15 cellular contexts compared by ENCODE assay signal in genomic region chr19:38837304-38837626, GRCh38. TPM values are rescaled to one million over a fixed set of nuclear protein-coding genes. Genes with fewer than 3 reads are reported as not detected.
DNase-seq lines count a peak whose midpoint lies in the region; ATAC-seq and TF ChIP-seq lines count a peak whose summit lies in the region.
"Had no signal": no experiment of that assay in that cellular context is flagged by ENCODE, and none has a peak within 500 bp of the region (broad histone marks: within the 10 kb centered on the region; RNA-seq: fewer than 3 reads in every experiment).

No MANE protein-coding gene starts in this region.

- no peak overlapping the region for H3K4me3 Mint-ChIP-seq in mesothelial cell of epicardium

- H3K36me3 ChIP-seq in adrenal gland (replicated peaks in 1 of 2), result peaks cover 0 to 72% of the 10 kb centered on the region in 2 donors

- no peaks in the 10 kb centered on the region for H3K9me3 Mint-ChIP-seq in mesothelial cell of epicardium
- H3K9me3 Mint-ChIP-seq: IgD-negative memory B cell had no signal

- H3K27me3 ChIP-seq in right cardiac atrium (ENCODE audit: control insufficient read depth, insufficient read depth), result no peaks in the 10 kb centered on the region
- H3K27me3 ChIP-seq in adrenal gland, result no peaks in the 10 kb centered on the region
- H3K27me3 ChIP-seq: colonic mucosa, Peyer's patch, tibial artery had no signal

- H3K27me3 Mint-ChIP-seq in mesothelial cell of epicardium (ENCODE audit: low read depth), result no peaks in the 10 kb centered on the region
- H3K27me3 Mint-ChIP-seq: IgD-negative memory B cell had no signal

- ATAC-seq in right cardiac atrium (no peak), Right ventricle myocardium superior (ENCODE audit: poor library complexity) (no peak), GM21786 (IDR thresholded peaks at IDR 0.05; ENCODE audit: unreplicated experiment) (no peak), HG02678 (IDR thresholded peaks at IDR 0.05; ENCODE audit: unreplicated experiment) (no peak)

- peak overlapping the region; percentile 11 for H3K27ac ChIP-seq in right cardiac atrium (ENCODE audit: low read length)
- peak overlapping the region in 4 of 5 donors; percentile 17 to 86 (median 60) for H3K27ac ChIP-seq in adrenal gland
- H3K27ac ChIP-seq: colonic mucosa, tibial artery had no signal

- DNase-seq in right cardiac atrium (peak in 1 of 3 donors; percentile 22), Right ventricle myocardium superior (no peak), adrenal gland (peak in 2 of 7 donors; percentile 64 to 77), mesothelial cell of epicardium (ENCODE audit: low spot score in 2 of 2, unreplicated experiment in 2 of 2) (no peak), SKM-1 treated with dmso at 0.1 percent for 144 hours (lab: John Stamatoyannopoulos, UW; ENCODE audit: unreplicated experiment) (no peak), pons (ENCODE audit: low spot score) (no peak)
- DNase-seq: colonic mucosa, NCI-H526, Peyer's patch, tibial artery had no signal

- H3K4me1 Mint-ChIP-seq in mesothelial cell of epicardium, result peaks cover 32% of the 10 kb centered on the region

- no peak overlapping the region for H3K4me3 ChIP-seq in right cardiac atrium (ENCODE audit: low read length)
- H3K4me3 ChIP-seq in adrenal gland, result no peak overlapping the region
- H3K4me3 ChIP-seq: colonic mucosa, Peyer's patch, tibial artery had no signal

- no peak for TF ChIP-seq POLR2A in adrenal gland (IDR thresholded peaks at IDR 0.05)

- intact Hi-C loops in right cardiac atrium (cut with DNase I), result loop anchor here in 2 of 4 donors (10.0 kb wide), 1 partner anchor 192 kb away; the partner anchor contains the start of gene ACTN4 (in 2 of the 2)
- intact Hi-C loops in Right ventricle myocardium superior (cut with DNase I), result no loop called here
- intact Hi-C loops in adrenal gland (cut with DNase I), result no loop called here

- H3K36me3 Mint-ChIP-seq in mesothelial cell of epicardium, result peaks cover 31% of the 10 kb centered on the region

- peak overlapping the region; percentile 90 for H3K27ac Mint-ChIP-seq in mesothelial cell of epicardium

- 91% methylated on average over 3 of the region's 3 CpGs for WGBS in right cardiac atrium
- WGBS in adrenal gland, 4 donors, result 43 to 77% (median 74%) methylated on average over 3 of the region's 3 CpGs

- H3K4me1 ChIP-seq in right cardiac atrium (ENCODE audit: control insufficient read depth, insufficient read depth, low read length) (peaks cover 3% of the 10 kb centered on the region), adrenal gland (replicated peaks in 1 of 2) (peaks cover 28 to 70% of the 10 kb centered on the region in 2 donors)
- H3K4me1 ChIP-seq: colonic mucosa had no signal

- no peaks in the 10 kb centered on the region for H3K9me3 ChIP-seq in right cardiac atrium (ENCODE audit: control insufficient read depth, low read length)
- H3K9me3 ChIP-seq in adrenal gland (replicated peaks in 1 of 3), result no peaks in the 10 kb centered on the region
- H3K9me3 ChIP-seq: colonic mucosa, Peyer's patch, tibial artery had no signal

- TF ChIP-seq CTCF in adrenal gland (IDR thresholded peaks at IDR 0.05), result no peak
- no peak for TF ChIP-seq CTCF in mesothelial cell of epicardium (IDR thresholded peaks at IDR 0.05; ENCODE audit: unreplicated experiment)

RNA-seq across cellular contexts. Expression of gene ECH1, which starts 5.7 kb away (rescaled TPM):
- 100 to 1,000 TPM; 403 to 585 (median 523) TPM for total RNA-seq in right cardiac atrium
- 1,015 TPM for polyA plus RNA-seq in right cardiac atrium
- 1,260 TPM for total RNA-seq in Right ventricle myocardium superior
- total RNA-seq in adrenal gland, result 100 to 1,000 TPM; 164 to 570 (median 444) TPM
- polyA plus RNA-seq in adrenal gland, result 100 to 1,000 TPM; 308 to 701 (median 481) TPM
- 79.5 to 91.4 TPM (median 85.9 TPM) in 3 replicates for total RNA-seq in mesothelial cell of epicardium

RNA-seq across cellular contexts. Expression of gene HNRNPL, which starts 12.5 kb away (rescaled TPM):
- 100 to 1,000 TPM; 146 to 206 (median 178) TPM for total RNA-seq in right cardiac atrium
- polyA plus RNA-seq in right cardiac atrium, result 131 TPM
- total RNA-seq in Right ventricle myocardium superior, result 158 TPM
- 100 to 1,000 TPM; 133 to 295 (median 191) TPM for total RNA-seq in adrenal gland
- 100 to 1,000 TPM; 195 to 241 (median 220) TPM for polyA plus RNA-seq in adrenal gland
- 423 to 443 TPM (median 425 TPM) in 3 replicates for total RNA-seq in mesothelial cell of epicardium

RNA-seq across cellular contexts. Expression of gene LGALS4, which starts 24.5 kb away (rescaled TPM):
- total RNA-seq in right cardiac atrium, result 1 to 10 TPM in 2 of 4 donors, under 1 TPM in 2; 0.56 to 1.2 (median 0.85) TPM
- polyA plus RNA-seq in right cardiac atrium, result 0.45 TPM
- 0.86 TPM for total RNA-seq in Right ventricle myocardium superior
- 1 to 10 TPM in 2 of 8 donors, under 1 TPM in 1, not detected in 5; 0.30 to 3.1 (median 1.9) TPM for total RNA-seq in adrenal gland
- polyA plus RNA-seq in adrenal gland, result 1 to 10 TPM in 2 of 3 donors, under 1 TPM in 1; 0.64 to 4.5 (median 1.5) TPM
- 1.4 to 3.0 TPM (median 1.6 TPM) in 3 replicates for total RNA-seq in mesothelial cell of epicardium
- total RNA-seq: lung microvascular endothelial cell had no signal
- polyA plus RNA-seq: IgD-negative memory B cell had no signal

RNA-seq across cellular contexts. Expression of gene RINL, which starts 40.8 kb away (rescaled TPM):
- 1 to 10 TPM; 3.1 to 4.6 (median 3.5) TPM for total RNA-seq in right cardiac atrium
- polyA plus RNA-seq in right cardiac atrium, result 7.2 TPM
- 6.3 TPM for total RNA-seq in Right ventricle myocardium superior
- 10 to 100 TPM in 1 of 8 donors, 1 to 10 TPM in 6, under 1 TPM in 1; 0.54 to 11.4 (median 4.8) TPM for total RNA-seq in adrenal gland
- 10 to 100 TPM in 1 of 3 donors, 1 to 10 TPM in 2; 5.6 to 24.1 (median 7.1) TPM for polyA plus RNA-seq in adrenal gland
- 2.1 to 3.3 TPM (median 2.3 TPM) in 3 replicates for total RNA-seq in mesothelial cell of epicardium

RNA-seq across cellular contexts. Expression of gene LGALS7B, which starts 48.3 kb away (rescaled TPM):
- total RNA-seq in right cardiac atrium, result not detected
- 0.70 TPM for polyA plus RNA-seq in right cardiac atrium
- not detected for total RNA-seq in Right ventricle myocardium superior
- not detected for total RNA-seq in adrenal gland
- 1 to 10 TPM in 1 of 3 donors, not detected in 2; 1.0 TPM for polyA plus RNA-seq in adrenal gland
- total RNA-seq in mesothelial cell of epicardium, result 1.2 TPM in 1 of 3 replicates, not detected in the others
- total RNA-seq: colonic mucosa, lung microvascular endothelial cell, omental fat pad, Peyer's patch had no signal
- polyA plus RNA-seq: IgD-negative memory B cell had no signal
